In the genomic region with DNA sequence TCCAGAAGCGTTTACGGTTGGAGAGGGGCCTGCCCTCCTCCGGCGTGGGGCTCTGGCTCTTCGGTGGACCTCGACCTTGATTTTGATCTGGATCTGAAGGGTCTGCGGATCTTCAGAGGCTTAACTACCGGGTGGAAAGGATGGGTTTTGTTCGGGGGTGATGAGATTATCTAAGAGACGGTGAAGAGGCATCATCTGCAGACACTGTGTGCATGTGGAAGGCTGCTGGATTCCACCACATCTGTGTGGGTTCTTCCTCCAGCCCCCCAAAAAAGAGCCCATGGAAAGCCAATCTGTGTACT, we compare ENCODE assay signal across 8 cellular contexts. TPM values are rescaled to one million over a fixed set of nuclear protein-coding genes. Genes with fewer than 3 reads are reported as not detected.
DNase-seq lines count a peak whose midpoint lies in the region; ATAC-seq, FAIRE-seq and TF ChIP-seq lines count a peak whose summit lies in the region.

No MANE protein-coding gene starts in this region.

- TF ChIP-seq CTCF in GM23338 (conservative IDR thresholded peaks at IDR 0.05; ENCODE audit: low read depth in 2 of 2) (no peak), activated B cell treated with CpG ODN at 0.5 μM for 24 hours (IDR thresholded peaks at IDR 0.05) (no peak), glutamatergic neuron (IDR thresholded peaks at IDR 0.05; ENCODE audit: partially characterized antibody, unreplicated experiment) (no peak)

- H3F3A ChIP-seq in GM23338 (replicated peaks; ENCODE audit: low read depth), result no peaks in the 10 kb centered on the region

- H4K20me1 ChIP-seq in GM23338 (replicated peaks; ENCODE audit: insufficient read depth), result no peaks in the 10 kb centered on the region

- H3K79me2 ChIP-seq in GM23338 (replicated peaks; ENCODE audit: insufficient read depth), result peaks cover 13% of the 10 kb centered on the region

- H3K36me3 ChIP-seq in GM23338 (ENCODE audit: insufficient read depth) (peaks cover 12% of the 10 kb centered on the region), small intestine (ENCODE audit: control insufficient read depth in 2 of 2, insufficient read depth in 2 of 2, low read length in 2 of 2) (peaks cover 0 to 4% of the 10 kb centered on the region in 2 donors)

- H3K9me3 Mint-ChIP-seq in GM23338 (peaks cover 4% of the 10 kb centered on the region; the same call in 2 of the 3 replicates), activated B cell treated with CpG ODN at 0.5 μM for 24 hours (no peaks in the 10 kb centered on the region), glutamatergic neuron (ENCODE audit: unreplicated experiment) (peaks cover 4% of the 10 kb centered on the region)

- no peaks in the 10 kb centered on the region for H3K9me2 ChIP-seq in GM23338 (ENCODE audit: insufficient read depth)

- POLR2A ChIA-PET in activated B cell treated with CpG ODN at 0.5 μM for 24 hours (lab: Charles Lee), result no interaction called here

- H3K27ac Mint-ChIP-seq in GM23338, result no peak overlapping the region
- H3K27ac Mint-ChIP-seq in activated B cell treated with CpG ODN at 0.5 μM for 24 hours, result peak overlapping the region; percentile 2
- H3K27ac Mint-ChIP-seq in glutamatergic neuron (ENCODE audit: unreplicated experiment), result peak overlapping the region; percentile 2

- no peak for FAIRE-seq in small intestine (lab: Jason Lieb, UNC)

- H3K4me3 Mint-ChIP-seq in GM23338, result peak overlapping the region; percentile 92
- H3K4me3 Mint-ChIP-seq in activated B cell treated with CpG ODN at 0.5 μM for 24 hours, result peak overlapping the region; percentile 75
- peak overlapping the region; percentile 89 for H3K4me3 Mint-ChIP-seq in glutamatergic neuron (ENCODE audit: unreplicated experiment)

- peak overlapping the region; percentile 84 for H3K4me3 ChIP-seq in GM23338
- peak overlapping the region; percentile 74 to 92 for H3K4me3 ChIP-seq in small intestine (ENCODE audit: low read depth in 1 of 2, low read length in 2 of 2)

- intact Hi-C loops in activated B cell treated with CpG ODN at 0.5 μM for 24 hours (cut with micrococcal nuclease), result loop anchor here (2.0 kb wide), 2 partner anchors 20 to 34 kb away; no protein-coding TSS in a partner anchor

- H3K27me3 ChIP-seq in GM23338 (ENCODE audit: insufficient read depth) (no peaks in the 10 kb centered on the region), small intestine (ENCODE audit: control insufficient read depth in 2 of 2, insufficient read depth in 2 of 2, low read length in 2 of 2) (no peaks in the 10 kb centered on the region)

- CTCF ChIA-PET in activated B cell treated with CpG ODN at 0.5 μM for 24 hours (lab: Charles Lee), result interaction anchor here (1.0 kb wide), 1 partner anchor 129 kb away, joined by 3 read pairs; no protein-coding TSS in a partner anchor

- peak overlapping the region; percentile 88 for H2AFZ ChIP-seq in GM23338

- H3K4me1 ChIP-seq in GM23338 (ENCODE audit: insufficient read depth) (peaks cover 37% of the 10 kb centered on the region), small intestine (ENCODE audit: control insufficient read depth in 2 of 2, insufficient read depth in 1 of 2, low read depth in 1 of 2, low read length in 1 of 2) (no peaks in the 10 kb centered on the region)

- H3K27ac ChIP-seq in GM23338 (ENCODE audit: low read depth) (no peak overlapping the region), small intestine (ENCODE audit: low read depth in 1 of 2, low read length in 1 of 2) (peak overlapping the region in 1 of 2 donors; percentile 97)

- peak overlapping the region; percentile 95 for H3K4me2 ChIP-seq in GM23338

- peaks cover 32% of the 10 kb centered on the region for H3K36me3 Mint-ChIP-seq in GM23338 (ENCODE audit: low read depth)
- H3K36me3 Mint-ChIP-seq in activated B cell treated with CpG ODN at 0.5 μM for 24 hours (ENCODE audit: low read depth), result no peaks in the 10 kb centered on the region
- peaks cover 7% of the 10 kb centered on the region for H3K36me3 Mint-ChIP-seq in glutamatergic neuron (ENCODE audit: unreplicated experiment)

- ATAC-seq in GM23338, result no peak
- no peak for ATAC-seq in activated B cell treated with CpG ODN at 0.5 μM for 24 hours (ENCODE audit: low read depth)
- no peak for ATAC-seq in HG03432 (IDR thresholded peaks at IDR 0.05; ENCODE audit: unreplicated experiment)
- no peak for ATAC-seq in HG02623 (IDR thresholded peaks at IDR 0.05; ENCODE audit: unreplicated experiment)
- ATAC-seq in GM19455 (IDR thresholded peaks at IDR 0.05; ENCODE audit: unreplicated experiment), result no peak

- DNase-seq in GM23338 (ENCODE audit: low spot score) (no peak), activated B cell treated with CpG ODN at 0.5 μM for 24 hours (no peak), glutamatergic neuron (no peak), small intestine (no peak)
- no peak for DNase-seq in stimulated activated CD4-positive, alpha-beta T cell treated with anti-CD3 and anti-CD28 coated beads, Interleukin-1b, Interleukin-23, amount 100 ng/mL, for 48 hours

- no peaks in the 10 kb centered on the region for H3K9me3 ChIP-seq in small intestine (ENCODE audit: control insufficient read depth, low read depth)

- WGBS in small intestine, 3 donors, result 19 to 46% (median 29%) methylated on average over 10 of the region's 10 CpGs

- H3K4me1 Mint-ChIP-seq in GM23338 (peaks cover 36% of the 10 kb centered on the region), activated B cell treated with CpG ODN at 0.5 μM for 24 hours (peaks cover 9% of the 10 kb centered on the region), glutamatergic neuron (ENCODE audit: low read depth, unreplicated experiment) (no peaks in the 10 kb centered on the region)

- peaks cover 9% of the 10 kb centered on the region for H3K27me3 Mint-ChIP-seq in GM23338 (ENCODE audit: insufficient read depth, low read depth, poor library complexity)
- H3K27me3 Mint-ChIP-seq in activated B cell treated with CpG ODN at 0.5 μM for 24 hours, result no peaks in the 10 kb centered on the region
- H3K27me3 Mint-ChIP-seq in glutamatergic neuron (ENCODE audit: unreplicated experiment), result peaks cover 4% of the 10 kb centered on the region

TF ChIP-seq in GM23338, 12 proteins besides CTCF, POLR2A, EP300 and RAD21:
- TF ChIP-seq EZH2phosphoT487 (IDR thresholded peaks at IDR 0.05; ENCODE audit: unreplicated experiment) (no peak), POLR2AphosphoS5 (IDR thresholded peaks at IDR 0.05; ENCODE audit: low read depth) (no peak), CREB1 (CRISPR knock-in tag; IDR thresholded peaks at IDR 0.05; ENCODE audit: low read depth) (no peak), ZNF331 (CRISPR knock-in tag; IDR thresholded peaks at IDR 0.05; ENCODE audit: low read depth) (no peak), NANOG (IDR thresholded peaks at IDR 0.05; ENCODE audit: borderline replicate concordance) (no peak), EZH2 (IDR thresholded peaks at IDR 0.05; ENCODE audit: low read depth, unreplicated experiment) (no peak), STAT1 (IDR thresholded peaks at IDR 0.05; ENCODE audit: unreplicated experiment) (no peak)

RNA-seq across cellular contexts. Expression of gene LGALSL, which starts 1.0 kb away (rescaled TPM):
- 18.5 and 20.6 TPM in 2 replicates for total RNA-seq in GM23338 (2014; rRNA removed; shearing (Covaris generic))
- polyA plus RNA-seq in GM23338 (2016; fragmentation: Nextera tagmentation; extraction: Ambion mirVana), result 19.0 and 28.4 TPM in 2 replicates
- total RNA-seq in activated B cell treated with CpG ODN at 0.5 μM for 24 hours, result 1.5 and 2.2 TPM in 2 replicates
- total RNA-seq in glutamatergic neuron (ENCODE audit: unreplicated experiment), result 2.8 TPM
- polyA plus RNA-seq in small intestine, result 10 to 100 TPM in 2 of 3 donors, 1 to 10 TPM in 1; 6.0 to 28.6 (median 24.8) TPM
